15 cellular contexts compared by ENCODE assay signal in genomic region chr11:44247508-44247907, GRCh38.
A peak's percentile ranks its signal among the peaks of the same experiment; 100 is the strongest.
DNase-seq lines count a peak whose midpoint lies in the region; TF ChIP-seq lines count a peak whose summit lies in the region.
"Had no signal": no experiment of that assay in that cellular context is flagged by ENCODE, and none has a peak within 500 bp of the region (broad histone marks: within the 10 kb centered on the region; RNA-seq: fewer than 3 reads in every experiment).

No MANE protein-coding gene starts in this region.

- H3K9me3 Mint-ChIP-seq in neural progenitor cell: peaks cover 10% of the 10 kb centered on the region
- peaks cover 16% of the 10 kb centered on the region for H3K9me3 Mint-ChIP-seq in activated naive CD4-positive, alpha-beta T cell treated with anti-CD3 and anti-CD28 coated beads for 36 hours
- peaks cover 17% of the 10 kb centered on the region for H3K9me3 Mint-ChIP-seq in activated CD4-positive, alpha-beta T cell treated with anti-CD3 and anti-CD28 coated beads, Interleukin-2, amount 10 ng/mL, durations not matched to agents 7 days and 5 days

- H3K36me3 ChIP-seq in KMS-11 (ENCODE audit: insufficient read depth): no peaks in the 10 kb centered on the region
- peaks cover 6% of the 10 kb centered on the region for H3K36me3 ChIP-seq in neural progenitor cell

- DNase-seq in EH (ENCODE audit: low read depth) (peak; percentile 27), choroid plexus epithelial cell (ENCODE audit: low read depth) (peak; percentile 63), neural progenitor cell (ENCODE audit: low spot score) (no peak), C1 segment of cervical spinal cord (lab: John Stamatoyannopoulos, UW) (no peak)
- no peak for DNase-seq in activated naive CD4-positive, alpha-beta T cell treated with anti-CD3 and anti-CD28 coated beads for 36 hours
- DNase-seq in activated CD4-positive, alpha-beta T cell treated with anti-CD3 and anti-CD28 coated beads, Interleukin-2, amount 10 ng/mL, durations not matched to agents 7 days and 5 days: no peak
- DNase-seq in activated CD8-positive, alpha-beta memory T cell treated with anti-CD3 and anti-CD28 coated beads for 24 hours: no peak
- DNase-seq: CD4-positive, alpha-beta memory T cell; DMS79; GOT3 had no signal

- no peaks in the 10 kb centered on the region for H4K20me1 ChIP-seq in KMS-11 (ENCODE audit: insufficient read depth)
- no peaks in the 10 kb centered on the region for H4K20me1 ChIP-seq in neural progenitor cell (ENCODE audit: low read depth)

- H3K4me1 ChIP-seq in KMS-11 (ENCODE audit: low read depth, poor library complexity, severe bottlenecking): peaks cover 76% of the 10 kb centered on the region
- H3K4me1 ChIP-seq in neural progenitor cell: peaks cover 27% of the 10 kb centered on the region

- H3F3A ChIP-seq in neural progenitor cell (ENCODE audit: low read depth): peaks cover 19% of the 10 kb centered on the region

- no peak for TF ChIP-seq CTCF in KMS-11 (conservative IDR thresholded peaks at IDR 0.05; ENCODE audit: low read depth, low read length)
- TF ChIP-seq CTCF in choroid plexus epithelial cell (conservative IDR thresholded peaks at IDR 0.05; ENCODE audit: low read depth, low read length): no peak
- TF ChIP-seq CTCF in neural progenitor cell (IDR thresholded peaks at IDR 0.05): no peak

- no peaks in the 10 kb centered on the region for H3K27me3 ChIP-seq in KMS-11 (ENCODE audit: insufficient read depth, low read depth)
- H3K27me3 ChIP-seq in neural progenitor cell: no peaks in the 10 kb centered on the region

- H3K9ac ChIP-seq in KMS-11: no peak overlapping the region
- no peak overlapping the region for H3K9ac ChIP-seq in neural progenitor cell

- H3K4me2 ChIP-seq in KMS-11: peak overlapping the region; percentile 88
- H3K4me2 ChIP-seq in neural progenitor cell: no peak overlapping the region

- H3K4me1 Mint-ChIP-seq in neural progenitor cell: peaks cover 40% of the 10 kb centered on the region
- no peaks in the 10 kb centered on the region for H3K4me1 Mint-ChIP-seq in activated naive CD4-positive, alpha-beta T cell treated with anti-CD3 and anti-CD28 coated beads for 36 hours (ENCODE audit: low read depth)
- no peaks in the 10 kb centered on the region for H3K4me1 Mint-ChIP-seq in activated CD4-positive, alpha-beta T cell treated with anti-CD3 and anti-CD28 coated beads, Interleukin-2, amount 10 ng/mL, durations not matched to agents 7 days and 5 days
- H3K4me1 Mint-ChIP-seq: B cell; CD4-positive, alpha-beta memory T cell had no signal

- H3K4me3 ChIP-seq in KMS-11 (IDR thresholded peaks at IDR 0.05; ENCODE audit: insufficient read depth, low read depth, low read length) (no peak overlapping the region), choroid plexus epithelial cell (ENCODE audit: low read depth, low read length) (no peak overlapping the region), neural progenitor cell (no peak overlapping the region)
- H3K4me3 ChIP-seq: HAP-1 had no signal

- intact Hi-C loops in activated naive CD4-positive, alpha-beta T cell treated with anti-CD3 and anti-CD28 coated beads for 36 hours (cut with micrococcal nuclease): no loop called here

- H3K9me3 ChIP-seq in neural progenitor cell (ENCODE audit: low read depth): no peaks in the 10 kb centered on the region
- H3K9me3 ChIP-seq: HAP-1 had no signal

- H3K27me3 Mint-ChIP-seq in neural progenitor cell (ENCODE audit: insufficient read depth, low read depth): no peaks in the 10 kb centered on the region
- H3K27me3 Mint-ChIP-seq in activated naive CD4-positive, alpha-beta T cell treated with anti-CD3 and anti-CD28 coated beads for 36 hours (ENCODE audit: low read depth): no peaks in the 10 kb centered on the region
- no peaks in the 10 kb centered on the region for H3K27me3 Mint-ChIP-seq in activated CD4-positive, alpha-beta T cell treated with anti-CD3 and anti-CD28 coated beads, Interleukin-2, amount 10 ng/mL, durations not matched to agents 7 days and 5 days
- H3K27me3 Mint-ChIP-seq: B cell; CD4-positive, alpha-beta memory T cell had no signal

- CTCF ChIA-PET in activated naive CD4-positive, alpha-beta T cell treated with anti-CD3 and anti-CD28 coated beads for 36 hours (lab: Charles Lee): interaction anchor here (1.0 kb wide), 1 partner anchor 27 kb away, joined by 3 read pairs; no protein-coding TSS in a partner anchor
- CTCF ChIA-PET in activated CD4-positive, alpha-beta T cell treated with anti-CD3 and anti-CD28 coated beads, Interleukin-2, amount 10 ng/mL, durations not matched to agents 7 days and 5 days (lab: Charles Lee): interaction anchor here (1.0 to 1.9 kb wide), 3 partner anchors 10 to 14 kb away, joined by 3 to 7 read pairs (median 3); no protein-coding TSS in a partner anchor

- H3K27ac Mint-ChIP-seq in neural progenitor cell: peak overlapping the region; percentile 64
- no peak overlapping the region for H3K27ac Mint-ChIP-seq in activated naive CD4-positive, alpha-beta T cell treated with anti-CD3 and anti-CD28 coated beads for 36 hours
- no peak overlapping the region for H3K27ac Mint-ChIP-seq in activated CD4-positive, alpha-beta T cell treated with anti-CD3 and anti-CD28 coated beads, Interleukin-2, amount 10 ng/mL, durations not matched to agents 7 days and 5 days
- H3K27ac Mint-ChIP-seq: B cell; CD4-positive, alpha-beta memory T cell had no signal

- peak overlapping the region; percentile 75 for H3K27ac ChIP-seq in KMS-11
- H3K27ac ChIP-seq in neural progenitor cell: no peak overlapping the region
- H3K27ac ChIP-seq: C4-2B, HL-60 had no signal

- no peak overlapping the region for H3K4me3 Mint-ChIP-seq in neural progenitor cell
- H3K4me3 Mint-ChIP-seq in activated naive CD4-positive, alpha-beta T cell treated with anti-CD3 and anti-CD28 coated beads for 36 hours: no peak overlapping the region
- H3K4me3 Mint-ChIP-seq in activated CD4-positive, alpha-beta T cell treated with anti-CD3 and anti-CD28 coated beads, Interleukin-2, amount 10 ng/mL, durations not matched to agents 7 days and 5 days: no peak overlapping the region
- H3K4me3 Mint-ChIP-seq: B cell; CD4-positive, alpha-beta memory T cell had no signal

- no peaks in the 10 kb centered on the region for H3K79me2 ChIP-seq in KMS-11 (ENCODE audit: insufficient read depth, low read depth)
- no peaks in the 10 kb centered on the region for H3K79me2 ChIP-seq in neural progenitor cell (ENCODE audit: low read depth)

- H3K36me3 Mint-ChIP-seq in neural progenitor cell: peaks cover 30% of the 10 kb centered on the region
- H3K36me3 Mint-ChIP-seq in activated naive CD4-positive, alpha-beta T cell treated with anti-CD3 and anti-CD28 coated beads for 36 hours (ENCODE audit: low read depth): peaks cover 51% of the 10 kb centered on the region
- H3K36me3 Mint-ChIP-seq in activated CD4-positive, alpha-beta T cell treated with anti-CD3 and anti-CD28 coated beads, Interleukin-2, amount 10 ng/mL, durations not matched to agents 7 days and 5 days (ENCODE audit: low read depth): peaks cover 20% of the 10 kb centered on the region

- H2AFZ ChIP-seq in KMS-11 (ENCODE audit: low read depth) (no peak overlapping the region), neural progenitor cell (replicated peaks) (no peak overlapping the region)

- POLR2A ChIA-PET in activated CD4-positive, alpha-beta T cell treated with anti-CD3 and anti-CD28 coated beads, Interleukin-2, amount 10 ng/mL, durations not matched to agents 7 days and 5 days (lab: Charles Lee): no interaction called here

Comparison
In these comparisons a context has a peak if more than half of its experiments do, and no peak if none do; other contexts are left out.
1. DNase-seq: peak in EH (single experiment) and choroid plexus epithelial cell (single experiment); none in neural progenitor cell (single experiment), activated naive CD4-positive, alpha-beta T cell treated with anti-CD3 and anti-CD28 coated beads for 36 hours (single experiment), activated CD4-positive, alpha-beta T cell treated with anti-CD3 and anti-CD28 coated beads, Interleukin-2, amount 10 ng/mL, durations not matched to agents 7 days and 5 days (single experiment), activated CD8-positive, alpha-beta memory T cell treated with anti-CD3 and anti-CD28 coated beads for 24 hours (single experiment) and C1 segment of cervical spinal cord (0 of 14).